26 cellular contexts compared by ENCODE assay signal in the genomic region with DNA sequence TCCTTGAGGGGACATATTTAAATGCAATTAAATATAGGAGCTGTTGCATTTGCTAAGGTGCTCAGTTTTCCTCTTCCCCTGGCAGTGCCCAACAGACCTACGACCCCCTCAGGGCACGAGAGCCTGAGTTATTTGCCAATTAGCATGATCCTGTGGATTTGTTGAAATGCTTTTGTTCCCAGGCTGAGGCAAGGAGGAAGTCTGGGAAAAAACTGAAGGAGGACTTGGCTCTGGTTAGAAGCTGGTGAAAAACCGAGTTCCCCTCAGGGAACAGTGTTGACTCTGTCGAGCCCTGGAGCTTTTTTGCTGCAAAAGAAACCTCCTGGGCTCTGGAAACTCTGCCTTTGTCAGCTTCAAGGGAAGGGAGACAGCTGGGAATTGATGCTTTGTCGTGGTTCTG.
A peak's percentile ranks its signal among the peaks of the same experiment; 100 is the strongest.
DNase-seq lines count a peak whose midpoint lies in the region; ATAC-seq and TF ChIP-seq lines count a peak whose summit lies in the region.
"Had no signal": no experiment of that assay in that cellular context is flagged by ENCODE, and none has a peak within 500 bp of the region (broad histone marks: within the 10 kb centered on the region; RNA-seq: fewer than 3 reads in every experiment).

No MANE protein-coding gene starts in this region.

- no peaks in the 10 kb centered on the region for H3K36me3 ChIP-seq in left ventricle myocardium inferior
- H3K36me3 ChIP-seq: right lobe of liver, tibial artery had no signal

- H3K9me3 ChIP-seq in left ventricle myocardium inferior (replicated peaks): peaks cover 26% of the 10 kb centered on the region
- H3K9me3 ChIP-seq: body of pancreas, right lobe of liver had no signal

- intact Hi-C loops in left ventricle myocardium inferior (cut with micrococcal nuclease) (no loop called here), cardiac septum (cut with DNase I) (no loop called here)

- DNase-seq in left ventricle myocardium inferior: no peak
- DNase-seq in cardiac septum (ENCODE audit: low spot score): no peak
- DNase-seq in WTC11 (ENCODE audit: low spot score): peak; percentile 26
- DNase-seq in islet precursor cell: peak; percentile 86
- DNase-seq in activated naive CD4-positive, alpha-beta T cell treated with anti-CD3 and anti-CD28 coated beads, Interleukin-2, amount 10 ng/mL, durations not matched to agents 7 days and 5 days: no peak
- DNase-seq in activated CD4-positive, alpha-beta T cell treated with anti-CD3 and anti-CD28 coated beads for 1 hour: no peak
- no peak for DNase-seq in NCI-H2081 treated with DMSO at 0.1 percent for 48 hours (lab: John Stamatoyannopoulos, UW)
- DNase-seq: activated CD4-positive, alpha-beta memory T cell treated with anti-CD3 and anti-CD28 coated beads, Interleukin-2, amount 10 ng/mL, durations not matched to agents 7 days and 5 days; activated CD8-positive, alpha-beta memory T cell treated with anti-CD3 and anti-CD28 coated beads, Interleukin-2, amount 50 U/mL, for 4 hours; activated naive CD4-positive, alpha-beta T cell treated with anti-CD3 and anti-CD28 coated beads, Interleukin-2, amount 50 U/mL, for 16 hours; body of pancreas; CD4-positive, alpha-beta memory T cell; DND-41; hypothalamus; naive thymus-derived CD4-positive, alpha-beta T cell; NCI-H1092; NCI-H2081; right lobe of liver; stimulated activated CD8-positive, alpha-beta memory T cell treated with anti-CD3 and anti-CD28 coated beads, Interleukin-4, amount 100 ng/mL, for 48 hours; T-helper 17 cell; tibial artery had no signal

- H3K27ac Mint-ChIP-seq in WTC11: peak overlapping the region; percentile 65; the same call in 1 of the 2 replicates
- H3K27ac Mint-ChIP-seq in activated naive CD4-positive, alpha-beta T cell treated with anti-CD3 and anti-CD28 coated beads, Interleukin-2, amount 10 ng/mL, durations not matched to agents 7 days and 5 days: no peak overlapping the region
- H3K27ac Mint-ChIP-seq: activated CD4-positive, alpha-beta memory T cell treated with anti-CD3 and anti-CD28 coated beads, Interleukin-2, amount 10 ng/mL, durations not matched to agents 7 days and 5 days; activated T-helper 1 cell treated with anti-CD3 and anti-CD28 coated beads, Interleukin-12 subunit alpha, Interleukin-12 subunit beta, Interleukin-2, Interleukin-4 antibody, amounts not matched to agents 30 ng/mL and 10 ng/mL and 1 ng/mL, durations not matched to agents 14 hours and 24 hours and 36 hours; B cell; CD4-positive, alpha-beta memory T cell; naive thymus-derived CD4-positive, alpha-beta T cell; progenitor cell of endocrine pancreas; stimulated activated naive CD8-positive, alpha-beta T cell treated with anti-CD3 and anti-CD28 coated beads, Interleukin-15, Interleukin-2, amounts not matched to agents 100 ng/mL and 50 ng/mL, for 24 hours; T-helper 17 cell had no signal

- H3K27me3 Mint-ChIP-seq in WTC11 (ENCODE audit: low read depth): peaks cover 26% of the 10 kb centered on the region
- peaks cover 7% of the 10 kb centered on the region for H3K27me3 Mint-ChIP-seq in activated naive CD4-positive, alpha-beta T cell treated with anti-CD3 and anti-CD28 coated beads, Interleukin-2, amount 10 ng/mL, durations not matched to agents 7 days and 5 days
- H3K27me3 Mint-ChIP-seq: progenitor cell of endocrine pancreas had no signal

- peaks cover 29% of the 10 kb centered on the region for H3K4me1 Mint-ChIP-seq in WTC11
- no peaks in the 10 kb centered on the region for H3K4me1 Mint-ChIP-seq in activated naive CD4-positive, alpha-beta T cell treated with anti-CD3 and anti-CD28 coated beads, Interleukin-2, amount 10 ng/mL, durations not matched to agents 7 days and 5 days
- H3K4me1 Mint-ChIP-seq: activated CD4-positive, alpha-beta memory T cell treated with anti-CD3 and anti-CD28 coated beads, Interleukin-2, amount 10 ng/mL, durations not matched to agents 7 days and 5 days; B cell; CD4-positive, alpha-beta memory T cell; T-helper 17 cell had no signal

- POLR2A ChIA-PET in WTC11 (lab: Charles Lee): no interaction called here

- peaks cover 5% of the 10 kb centered on the region for H3K4me1 ChIP-seq in left ventricle myocardium inferior
- H3K4me1 ChIP-seq: body of pancreas, right lobe of liver, tibial artery had no signal

- TF ChIP-seq CTCF in left ventricle myocardium inferior (IDR thresholded peaks at IDR 0.05; ENCODE audit: borderline replicate concordance) (no peak), WTC11 (IDR thresholded peaks at IDR 0.05) (no peak)

- H3K9me3 Mint-ChIP-seq in WTC11: peaks cover 42% of the 10 kb centered on the region
- H3K9me3 Mint-ChIP-seq in activated naive CD4-positive, alpha-beta T cell treated with anti-CD3 and anti-CD28 coated beads, Interleukin-2, amount 10 ng/mL, durations not matched to agents 7 days and 5 days: peaks cover 18% of the 10 kb centered on the region

- no peak overlapping the region for H3K4me3 ChIP-seq in left ventricle myocardium inferior
- H3K4me3 ChIP-seq: body of pancreas, right lobe of liver, tibial artery had no signal

- peaks cover 5% of the 10 kb centered on the region for H3K27me3 ChIP-seq in left ventricle myocardium inferior (ENCODE audit: low read depth)
- H3K27me3 ChIP-seq: body of pancreas, right lobe of liver had no signal

- H3K4me3 Mint-ChIP-seq in WTC11: no peak overlapping the region
- H3K4me3 Mint-ChIP-seq in activated naive CD4-positive, alpha-beta T cell treated with anti-CD3 and anti-CD28 coated beads, Interleukin-2, amount 10 ng/mL, durations not matched to agents 7 days and 5 days: no peak overlapping the region
- H3K4me3 Mint-ChIP-seq: activated CD4-positive, alpha-beta memory T cell treated with anti-CD3 and anti-CD28 coated beads, Interleukin-2, amount 10 ng/mL, durations not matched to agents 7 days and 5 days; activated T-helper 1 cell treated with anti-CD3 and anti-CD28 coated beads, Interleukin-12 subunit alpha, Interleukin-12 subunit beta, Interleukin-2, Interleukin-4 antibody, amounts not matched to agents 30 ng/mL and 10 ng/mL and 1 ng/mL, durations not matched to agents 14 hours and 24 hours and 36 hours; B cell; CD4-positive, alpha-beta memory T cell; naive thymus-derived CD4-positive, alpha-beta T cell; stimulated activated naive CD8-positive, alpha-beta T cell treated with anti-CD3 and anti-CD28 coated beads, Interleukin-15, Interleukin-2, amounts not matched to agents 100 ng/mL and 50 ng/mL, for 24 hours; T-helper 17 cell had no signal

- peak overlapping the region; percentile 20 for H3K27ac ChIP-seq in left ventricle myocardium inferior (replicated peaks)
- H3K27ac ChIP-seq: body of pancreas, right lobe of liver, tibial artery had no signal

- peaks cover 23% of the 10 kb centered on the region for H3K36me3 Mint-ChIP-seq in WTC11
- H3K36me3 Mint-ChIP-seq in activated naive CD4-positive, alpha-beta T cell treated with anti-CD3 and anti-CD28 coated beads, Interleukin-2, amount 10 ng/mL, durations not matched to agents 7 days and 5 days: no peaks in the 10 kb centered on the region
- H3K36me3 Mint-ChIP-seq: CD4-positive, alpha-beta memory T cell had no signal

- CTCF ChIA-PET in WTC11 (lab: Charles Lee): interaction anchor here (1.8 to 2.2 kb wide), 2 partner anchors 12 to 85 kb away, joined by 6 to 14 read pairs; no protein-coding TSS in a partner anchor
- CTCF ChIA-PET in activated naive CD4-positive, alpha-beta T cell treated with anti-CD3 and anti-CD28 coated beads, Interleukin-2, amount 10 ng/mL, durations not matched to agents 7 days and 5 days (lab: Charles Lee): interaction anchor here (1.0 kb wide), 1 partner anchor 13 kb away, joined by 3 read pairs; no protein-coding TSS in a partner anchor

- ATAC-seq in WTC11 (peak; percentile 89), HG03097 (IDR thresholded peaks at IDR 0.05; ENCODE audit: low FRiP score, unreplicated experiment) (no peak)
- ATAC-seq: body of pancreas; naive thymus-derived CD4-positive, alpha-beta T cell; right lobe of liver; T-helper 17 cell had no signal

TF ChIP-seq in WTC11, 78 proteins besides CTCF, POLR2A, EP300 and RAD21 (continues in another document):
- TF ChIP-seq, protein P1, sequence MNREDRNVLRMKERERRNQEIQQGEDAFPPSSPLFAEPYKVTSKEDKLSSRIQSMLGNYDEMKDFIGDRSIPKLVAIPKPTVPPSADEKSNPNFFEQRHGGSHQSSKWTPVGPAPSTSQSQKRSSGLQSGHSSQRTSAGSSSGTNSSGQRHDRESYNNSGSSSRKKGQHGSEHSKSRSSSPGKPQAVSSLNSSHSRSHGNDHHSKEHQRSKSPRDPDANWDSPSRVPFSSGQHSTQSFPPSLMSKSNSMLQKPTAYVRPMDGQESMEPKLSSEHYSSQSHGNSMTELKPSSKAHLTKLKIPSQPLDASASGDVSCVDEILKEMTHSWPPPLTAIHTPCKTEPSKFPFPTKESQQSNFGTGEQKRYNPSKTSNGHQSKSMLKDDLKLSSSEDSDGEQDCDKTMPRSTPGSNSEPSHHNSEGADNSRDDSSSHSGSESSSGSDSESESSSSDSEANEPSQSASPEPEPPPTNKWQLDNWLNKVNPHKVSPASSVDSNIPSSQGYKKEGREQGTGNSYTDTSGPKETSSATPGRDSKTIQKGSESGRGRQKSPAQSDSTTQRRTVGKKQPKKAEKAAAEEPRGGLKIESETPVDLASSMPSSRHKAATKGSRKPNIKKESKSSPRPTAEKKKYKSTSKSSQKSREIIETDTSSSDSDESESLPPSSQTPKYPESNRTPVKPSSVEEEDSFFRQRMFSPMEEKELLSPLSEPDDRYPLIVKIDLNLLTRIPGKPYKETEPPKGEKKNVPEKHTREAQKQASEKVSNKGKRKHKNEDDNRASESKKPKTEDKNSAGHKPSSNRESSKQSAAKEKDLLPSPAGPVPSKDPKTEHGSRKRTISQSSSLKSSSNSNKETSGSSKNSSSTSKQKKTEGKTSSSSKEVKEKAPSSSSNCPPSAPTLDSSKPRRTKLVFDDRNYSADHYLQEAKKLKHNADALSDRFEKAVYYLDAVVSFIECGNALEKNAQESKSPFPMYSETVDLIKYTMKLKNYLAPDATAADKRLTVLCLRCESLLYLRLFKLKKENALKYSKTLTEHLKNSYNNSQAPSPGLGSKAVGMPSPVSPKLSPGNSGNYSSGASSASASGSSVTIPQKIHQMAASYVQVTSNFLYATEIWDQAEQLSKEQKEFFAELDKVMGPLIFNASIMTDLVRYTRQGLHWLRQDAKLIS (CRISPR knock-in tag; IDR thresholded peaks at IDR 0.05; ENCODE audit: borderline replicate concordance): no peak
- no peak for TF ChIP-seq NR1H2 (CRISPR knock-in tag; IDR thresholded peaks at IDR 0.05)

Comparison
In these comparisons a context has a peak if more than half of its experiments do, and no peak if none do; other contexts are left out.
1. DNase-seq: peak in WTC11 (single experiment) and islet precursor cell (single experiment); none in left ventricle myocardium inferior (single experiment), cardiac septum (single experiment), activated naive CD4-positive, alpha-beta T cell treated with anti-CD3 and anti-CD28 coated beads, Interleukin-2, amount 10 ng/mL, durations not matched to agents 7 days and 5 days (single experiment), activated CD4-positive, alpha-beta T cell treated with anti-CD3 and anti-CD28 coated beads for 1 hour (single experiment) and NCI-H2081 treated with DMSO at 0.1 percent for 48 hours (single experiment).